Comparison of ENCODE assay signal across 25 cellular contexts in genomic region chr4:7336732-7337131, GRCh38.
"Had no signal": no experiment of that assay in that cellular context is flagged by ENCODE, and none has a peak within 500 bp of the region (broad histone marks: within the 10 kb centered on the region; RNA-seq: fewer than 3 reads in every experiment).

No MANE protein-coding gene starts in this region.

- DNase-seq: activated B cell treated with CpG ODN at 0.5 μM for 24 hours; activated CD4-positive, alpha-beta memory T cell treated with anti-CD3 and anti-CD28 coated beads for 36 hours; activated CD4-positive, alpha-beta T cell treated with anti-CD3 and anti-CD28 coated beads for 4 hours; activated CD4-positive, alpha-beta T cell treated with anti-CD3 and anti-CD28 coated beads, Interleukin-2, amount 50 U/mL, for 1 hour; activated CD4-positive, CD25-positive, alpha-beta regulatory T cell treated with anti-CD3 and anti-CD28 coated beads, Interleukin-2, amount 50 U/mL, for 72 hours; activated CD8-positive, alpha-beta memory T cell treated with anti-CD3 and anti-CD28 coated beads, Interleukin-2, amount 50 U/mL, for 4 hours; activated gamma-delta T cell treated with Interleukin-2 at 50 U/mL for 16 hours; activated naive CD4-positive, alpha-beta T cell treated with anti-CD3 and anti-CD28 coated beads for 36 hours; activated T-cell treated with anti-CD3 and anti-CD28 coated beads for 4 hours; activated T-cell treated with anti-CD3 and anti-CD28 coated beads, Interleukin-2, amount 50 U/mL, for 4 hours; adrenal gland; body of pancreas; MM.1S; NCI-H1092 treated with DMSO at 0.1 percent for 48 hours; NCI-H1417; NCI-H187 treated with DMSO at 0.1 percent for 48 hours; NCI-H2081; NCI-H345; SIG-M5; T-cell; T-helper 2 cell; T-helper 9 cell had no signal

- H3K9me3 ChIP-seq: adrenal gland, body of pancreas had no signal

- H3K4me1 ChIP-seq: adrenal gland, body of pancreas, breast epithelium had no signal

- H3K9ac ChIP-seq: KMS-11 had no signal

- H3K36me3 ChIP-seq: adrenal gland, breast epithelium had no signal

- H3K4me3 ChIP-seq: adrenal gland, body of pancreas, breast epithelium had no signal

- H3K4me2 ChIP-seq: KMS-11 had no signal

- H3K27me3 ChIP-seq: adrenal gland, body of pancreas, breast epithelium had no signal

- H3K27ac ChIP-seq: adrenal gland, body of pancreas, KMS-11, VCaP had no signal
